8 cellular contexts compared by ENCODE assay signal in genomic region chr1:62672029-62672428, GRCh38.
"Had no signal": no experiment of that assay in that cellular context is flagged by ENCODE, and none has a peak within 500 bp of the region (broad histone marks: within the 10 kb centered on the region; RNA-seq: fewer than 3 reads in every experiment).

No MANE protein-coding gene starts in this region.

- H3K36me3 ChIP-seq: HAP-1 had no signal

- ATAC-seq: HCT116 had no signal

- DNase-seq: GM23248, GOT3, H7, KBM-7 had no signal

- H3K9me3 ChIP-seq: HAP-1 had no signal

- FAIRE-seq: HTR-8/SVneo had no signal

- H3K27ac Mint-ChIP-seq: IgD-negative memory B cell had no signal

- H3K27ac ChIP-seq: GM23248 had no signal

- H3K9ac ChIP-seq: GM23248 had no signal

- H3K4me3 ChIP-seq: GM23248, HAP-1 had no signal

- H3K9me3 Mint-ChIP-seq: IgD-negative memory B cell had no signal

- H3K4me3 Mint-ChIP-seq: IgD-negative memory B cell had no signal

- H2AFZ ChIP-seq: GM23248 had no signal

- H3K27me3 Mint-ChIP-seq: IgD-negative memory B cell had no signal

- H3K36me3 Mint-ChIP-seq: IgD-negative memory B cell had no signal
